Comparison of ENCODE assay signal across 17 cellular contexts in genomic region chrX:131595120-131595519, GRCh38. TPM values are rescaled to one million over a fixed set of nuclear protein-coding genes. Genes with fewer than 3 reads are reported as not detected.
DNase-seq lines count a peak whose midpoint lies in the region; ATAC-seq, FAIRE-seq and TF ChIP-seq lines count a peak whose summit lies in the region.
"Had no signal": no experiment of that assay in that cellular context is flagged by ENCODE, and none has a peak within 500 bp of the region (broad histone marks: within the 10 kb centered on the region; RNA-seq: fewer than 3 reads in every experiment).

No MANE protein-coding gene starts in this region.

- peaks cover 7% of the 10 kb centered on the region for H3K9me3 Mint-ChIP-seq in neural crest cell
- H3K9me3 Mint-ChIP-seq in natural killer cell, result no peaks in the 10 kb centered on the region
- H3K9me3 Mint-ChIP-seq: CD8-positive, alpha-beta memory T cell had no signal

- no peaks in the 10 kb centered on the region; the same call in 1 of the 2 replicates for H3K9me2 ChIP-seq in PC-9 (ENCODE audit: insufficient read depth)

- H3K4me1 ChIP-seq in PC-9 (replicated peaks; ENCODE audit: insufficient read depth), result no peaks in the 10 kb centered on the region; the same call in 1 of the 2 replicates
- H3K4me1 ChIP-seq: BE2C had no signal

- H3K36me3 Mint-ChIP-seq in neural crest cell (ENCODE audit: low read depth) (peaks cover 5% of the 10 kb centered on the region), natural killer cell (no peaks in the 10 kb centered on the region)
- H3K36me3 Mint-ChIP-seq: CD8-positive, alpha-beta memory T cell had no signal

- H2AFZ ChIP-seq in PC-9, result no peak overlapping the region

- intact Hi-C loops in PC-9 (cut with micrococcal nuclease; ENCODE audit: unreplicated experiment), result no loop called here
- intact Hi-C loops in natural killer cell (cut with micrococcal nuclease), result no loop called here

- H3K4me3 Mint-ChIP-seq in neural crest cell, result no peak overlapping the region
- H3K4me3 Mint-ChIP-seq in natural killer cell, result no peak overlapping the region
- H3K4me3 Mint-ChIP-seq: CD8-positive, alpha-beta memory T cell had no signal

- no peaks in the 10 kb centered on the region for H3K9me3 ChIP-seq in PC-9 (ENCODE audit: insufficient read depth, low read depth)
- H3K9me3 ChIP-seq: BE2C had no signal

- no TSS peak for BruUV-seq in PC-9 (replicated peaks; lab: Mats Ljungman, UMichigan)

- no peaks in the 10 kb centered on the region for H3K27me3 ChIP-seq in PC-9 (ENCODE audit: insufficient read depth, low read depth)
- no peaks in the 10 kb centered on the region for H3K27me3 ChIP-seq in bronchial epithelial cell (ENCODE audit: control insufficient read depth, insufficient read depth, low read length)
- H3K27me3 ChIP-seq: BE2C had no signal

- no peaks in the 10 kb centered on the region for H3K36me3 ChIP-seq in PC-9 (ENCODE audit: low read depth)
- no peaks in the 10 kb centered on the region for H3K36me3 ChIP-seq in bronchial epithelial cell (ENCODE audit: control insufficient read depth, insufficient read depth, low read length)
- H3K36me3 ChIP-seq: BE2C had no signal

- H3K79me2 ChIP-seq in PC-9 (ENCODE audit: low read depth), result no peaks in the 10 kb centered on the region

- no peak overlapping the region for H3K27ac ChIP-seq in PC-9

- no peaks in the 10 kb centered on the region for H3K27me3 Mint-ChIP-seq in neural crest cell (ENCODE audit: low read depth)
- H3K27me3 Mint-ChIP-seq in natural killer cell (ENCODE audit: low read depth in 2 of 2), result peaks cover 0 to 3% of the 10 kb centered on the region in 2 donors

- peak; percentile 20 for DNase-seq in Daoy (ENCODE audit: low read depth)
- no peak for DNase-seq in PC-9
- DNase-seq in bronchial epithelial cell (ENCODE audit: low read depth), result peak; percentile 38
- DNase-seq in neural crest cell (ENCODE audit: low read depth, low spot score), result no peak
- DNase-seq in inferior parietal cortex (ENCODE audit: extremely low spot score), result no peak
- DNase-seq in Kasumi-1 (lab: John Stamatoyannopoulos, UW), result no peak
- no peak for DNase-seq in natural killer cell
- DNase-seq in anterior cingulate cortex (lab: John Stamatoyannopoulos, UW), result no peak
- DNase-seq: BE2C; CD8-positive, alpha-beta memory T cell; NCI-H1092 treated with DMSO at 0.1 percent for 48 hours; NCI-H1694; NCI-H69; NK-92 treated with Interleukin-12 subunit alpha and Interleukin-12 subunit beta, amount 100 ng/mL, for 24 hours; Right ventricle myocardium superior had no signal

- no peak for ATAC-seq in natural killer cell
- ATAC-seq: HCT116 had no signal

- POLR2A ChIA-PET in PC-9 (lab: Charles Lee; ENCODE audit: unreplicated experiment), result no interaction called here

- no peaks in the 10 kb centered on the region for H4K20me1 ChIP-seq in PC-9 (ENCODE audit: insufficient read depth)

- no peak overlapping the region for H3K4me3 ChIP-seq in PC-9
- no peak overlapping the region for H3K4me3 ChIP-seq in bronchial epithelial cell (ENCODE audit: low read depth, low read length)

- FAIRE-seq in bronchial epithelial cell (lab: Jason Lieb, UNC), result no peak
- FAIRE-seq: HTR-8/SVneo had no signal

- no peaks in the 10 kb centered on the region for H3F3A ChIP-seq in PC-9 (ENCODE audit: insufficient read depth, low read depth)

- H3K27ac Mint-ChIP-seq in neural crest cell (ENCODE audit: unreplicated experiment), result peak overlapping the region; percentile 40
- H3K27ac Mint-ChIP-seq in natural killer cell, result no peak overlapping the region
- H3K27ac Mint-ChIP-seq: CD8-positive, alpha-beta memory T cell had no signal

- TF ChIP-seq CTCF in PC-9 (conservative IDR thresholded peaks at IDR 0.05) (no peak), bronchial epithelial cell (IDR thresholded peaks at IDR 0.05; ENCODE audit: insufficient read depth, low read length, severe bottlenecking) (no peak), neural crest cell (conservative IDR thresholded peaks at IDR 0.05) (no peak), natural killer cell (IDR thresholded peaks at IDR 0.05) (no peak)

- CTCF ChIA-PET in PC-9 (lab: Charles Lee), result no interaction called here

- H3K4me1 Mint-ChIP-seq in neural crest cell (peaks cover 7% of the 10 kb centered on the region), natural killer cell (no peaks in the 10 kb centered on the region)
- H3K4me1 Mint-ChIP-seq: CD8-positive, alpha-beta memory T cell had no signal

- peak overlapping the region; percentile 34; the same call in 1 of the 2 replicates for H3K4me2 ChIP-seq in PC-9

RNA-seq across cellular contexts. Expression of gene OR13H1, which starts 51.2 kb away (rescaled TPM):
- total RNA-seq in Daoy (2014; rRNA removed; shearing (Covaris generic)), result not detected in 2 replicates
- total RNA-seq in PC-9 (2021) (not detected in 2 replicates), bronchial epithelial cell (not detected in 2 replicates), neural crest cell (not detected in 2 replicates), natural killer cell (not detected)
- total RNA-seq: CD8-positive, alpha-beta memory T cell; Right ventricle myocardium superior had no signal

Comparison
In these comparisons a context has a peak if more than half of its experiments do, and no peak if none do; other contexts are left out.
1. DNase-seq: peak in Daoy (single experiment) and bronchial epithelial cell (single experiment); none in PC-9 (0 of 2), neural crest cell (single experiment), inferior parietal cortex (single experiment), Kasumi-1 (0 of 2), natural killer cell (single experiment) and anterior cingulate cortex (0 of 58).